Comparison of ENCODE assay signal across 25 cellular contexts in the genomic region with DNA sequence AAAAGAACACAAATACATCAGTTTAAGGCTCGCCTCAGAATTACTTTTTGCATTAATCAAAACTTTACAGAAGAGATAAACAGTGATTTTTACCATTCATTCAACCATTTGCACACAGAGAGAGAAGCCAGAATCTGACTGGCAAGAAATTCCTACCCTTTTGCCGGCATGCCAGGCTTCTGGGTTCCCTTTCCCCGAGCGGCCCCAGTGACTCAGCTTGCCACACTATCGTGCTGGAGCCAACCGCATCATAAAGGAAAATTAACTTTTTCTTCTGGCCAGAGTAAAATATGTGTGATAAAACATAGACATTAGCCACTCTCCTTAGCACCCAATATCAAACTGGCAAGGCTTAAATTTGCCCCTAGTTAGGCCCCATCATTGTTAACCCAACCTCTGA.
"Had no signal": no experiment of that assay in that cellular context is flagged by ENCODE, and none has a peak within 500 bp of the region (broad histone marks: within the 10 kb centered on the region; RNA-seq: fewer than 3 reads in every experiment).

No MANE protein-coding gene starts in this region.

- H3K36me3 Mint-ChIP-seq: naive B cell had no signal

- H3K9me3 Mint-ChIP-seq: effector memory CD8-positive, alpha-beta T cell; naive B cell had no signal

- H3K27me3 ChIP-seq: dorsolateral prefrontal cortex, esophagus squamous epithelium, gastrocnemius medialis, heart right ventricle, left lung had no signal

- H3K4me3 Mint-ChIP-seq: effector memory CD8-positive, alpha-beta T cell; endodermal cell; mesothelial cell of epicardium; naive B cell had no signal

- DNase-seq: dermis blood vessel endothelial cell; dorsolateral prefrontal cortex; effector CD8-positive, alpha-beta T cell; effector memory CD8-positive, alpha-beta T cell; endodermal cell; erythroblast; esophagus squamous epithelium; foreskin fibroblast; foreskin melanocyte; gastrocnemius medialis; glutamatergic neuron; head of caudate nucleus; heart right ventricle; hippocampal formation; left cardiac atrium; left ventricle myocardium superior; lower lobe of right lung; mesenchymal stem cell; mucosa of descending colon; naive B cell had no signal

- H3K36me3 ChIP-seq: esophagus squamous epithelium, gastrocnemius medialis, heart right ventricle, left lung, lower lobe of right lung had no signal

- H3K9me3 ChIP-seq: esophagus squamous epithelium, gastrocnemius medialis, heart right ventricle, left lung, lower lobe of right lung, mucosa of descending colon had no signal

- ATAC-seq: effector memory CD8-positive, alpha-beta T cell; esophagus mucosa; gastrocnemius medialis; heart right ventricle; left cardiac atrium; left lung; left ventricle myocardium superior; lower lobe of right lung; mucosa of descending colon had no signal

- H3K4me1 ChIP-seq: gastrocnemius medialis, heart right ventricle, left lung, lower lobe of right lung had no signal

- H3K4me3 ChIP-seq: coronary artery, dorsolateral prefrontal cortex, esophagus squamous epithelium, gastrocnemius medialis, heart right ventricle, left lung, lower lobe of right lung, mucosa of descending colon had no signal

- H3K27ac Mint-ChIP-seq: effector memory CD8-positive, alpha-beta T cell; endodermal cell; mesothelial cell of epicardium had no signal

- H3K27ac ChIP-seq: coronary artery, dorsolateral prefrontal cortex, epithelial cell of prostate, esophagus squamous epithelium, gastrocnemius medialis, heart right ventricle, left lung, lower lobe of right lung had no signal

- H3K4me1 Mint-ChIP-seq: endodermal cell, naive B cell had no signal

- H3K27me3 Mint-ChIP-seq: naive B cell had no signal
